In genomic region chr1:109299087-109299983, GRCh38 we compare ENCODE assay signal across 12 cellular contexts. TPM values are rescaled to one million over a fixed set of nuclear protein-coding genes. Genes with fewer than 3 reads are reported as not detected.
DNase-seq lines count a peak whose midpoint lies in the region; ATAC-seq and TF ChIP-seq lines count a peak whose summit lies in the region.
"Had no signal": no experiment of that assay in that cellular context is flagged by ENCODE, and none has a peak within 500 bp of the region (broad histone marks: within the 10 kb centered on the region; RNA-seq: fewer than 3 reads in every experiment).

No MANE protein-coding gene starts in this region.

- DNase-seq in AG09309 (ENCODE audit: low read depth) (peak; percentile 54), SJCRH30 (peak; percentile 97 to 99), fibroblast of mammary gland (ENCODE audit: low read depth) (peak; percentile 67), non-pigmented ciliary epithelial cell (ENCODE audit: low read depth) (peak; percentile 84), SIG-M5 treated with dmso at 0.1 percent for 504 hours (lab: John Stamatoyannopoulos, UW; ENCODE audit: unreplicated experiment) (no peak), WERI-Rb-1 (no peak)
- no peak for DNase-seq in activated CD4-positive, alpha-beta T cell treated with anti-CD3 and anti-CD28 coated beads, Interleukin-2, amount 50 U/mL, for 4 hours
- DNase-seq: NCI-H2081 had no signal

- H3K9me3 ChIP-seq in SJCRH30 (replicated peaks), result no peaks in the 10 kb centered on the region
- no peaks in the 10 kb centered on the region for H3K9me3 ChIP-seq in WERI-Rb-1 (ENCODE audit: severe bottlenecking)
- H3K9me3 ChIP-seq: Caco-2 had no signal

- peaks cover 44% of the 10 kb centered on the region for H3K4me1 ChIP-seq in SJCRH30

- H3K27ac ChIP-seq in SJCRH30 (peak overlapping the region; percentile 95), WERI-Rb-1 (no peak overlapping the region)

- H3K4me3 ChIP-seq in AG09309 (ENCODE audit: control insufficient read depth, low read depth, low read length), result no peak overlapping the region
- peak overlapping the region; percentile 51 for H3K4me3 ChIP-seq in SJCRH30
- H3K4me3 ChIP-seq in fibroblast of mammary gland (ENCODE audit: control insufficient read depth, low read depth, low read length), result no peak overlapping the region
- no peak overlapping the region for H3K4me3 ChIP-seq in WERI-Rb-1 (ENCODE audit: low read depth, low read length)

- H3K36me3 ChIP-seq in SJCRH30, result no peaks in the 10 kb centered on the region
- H3K36me3 ChIP-seq in WERI-Rb-1, result peaks cover 8% of the 10 kb centered on the region; the same call in 1 of the 2 replicates

- H3K27me3 ChIP-seq in SJCRH30, result no peaks in the 10 kb centered on the region
- H3K27me3 ChIP-seq in WERI-Rb-1 (ENCODE audit: insufficient read depth, low read depth, severe bottlenecking), result no peaks in the 10 kb centered on the region

- ATAC-seq in HG03571 (IDR thresholded peaks at IDR 0.05; ENCODE audit: unreplicated experiment), result no peak
- ATAC-seq: stimulated activated naive CD8-positive, alpha-beta T cell treated with anti-CD3 and anti-CD28 coated beads, Interleukin-15, Interleukin-2, amounts not matched to agents 100 U/mL and 50 U/mL, for 24 hours had no signal

- no peak for TF ChIP-seq CTCF in AG09309 (IDR thresholded peaks at IDR 0.05; ENCODE audit: control insufficient read depth, insufficient read depth, low read depth, low read length, missing control alignments)
- TF ChIP-seq CTCF in fibroblast of mammary gland (conservative IDR thresholded peaks at IDR 0.05; ENCODE audit: control insufficient read depth, insufficient read depth, low read depth, low read length), result no peak
- no peak for TF ChIP-seq CTCF in WERI-Rb-1 (IDR thresholded peaks at IDR 0.05; ENCODE audit: low read depth, low read length)

RNA-seq across cellular contexts. Expression of gene MYBPHL, which starts 7.5 kb away (rescaled TPM):
- total RNA-seq in SJCRH30 (2014; rRNA removed; shearing (Covaris generic)), result 5.8 and 5.9 TPM in 2 replicates
- total RNA-seq: Caco-2, left lobe of liver had no signal

RNA-seq across cellular contexts. Expression of gene PSRC1, which starts 16.4 kb away (rescaled TPM):
- 67.5 and 73.2 TPM in 2 replicates for total RNA-seq in SJCRH30 (2014; rRNA removed; shearing (Covaris generic))

RNA-seq across cellular contexts. Expression of gene CELSR2, which starts 50.0 kb away (rescaled TPM):
- 2.6 and 4.0 TPM in 2 replicates for total RNA-seq in SJCRH30 (2014; rRNA removed; shearing (Covaris generic))

Comparison
In these comparisons a context has a peak if more than half of its experiments do, and no peak if none do; other contexts are left out.
1. DNase-seq: peak in AG09309 (single experiment), SJCRH30 (2 of 2), fibroblast of mammary gland (single experiment) and non-pigmented ciliary epithelial cell (single experiment); none in SIG-M5 treated with dmso at 0.1 percent for 504 hours (single experiment), activated CD4-positive, alpha-beta T cell treated with anti-CD3 and anti-CD28 coated beads, Interleukin-2, amount 50 U/mL, for 4 hours (0 of 2) and WERI-Rb-1 (single experiment).